Comparison of ENCODE assay signal across 8 cellular contexts in the genomic region with DNA sequence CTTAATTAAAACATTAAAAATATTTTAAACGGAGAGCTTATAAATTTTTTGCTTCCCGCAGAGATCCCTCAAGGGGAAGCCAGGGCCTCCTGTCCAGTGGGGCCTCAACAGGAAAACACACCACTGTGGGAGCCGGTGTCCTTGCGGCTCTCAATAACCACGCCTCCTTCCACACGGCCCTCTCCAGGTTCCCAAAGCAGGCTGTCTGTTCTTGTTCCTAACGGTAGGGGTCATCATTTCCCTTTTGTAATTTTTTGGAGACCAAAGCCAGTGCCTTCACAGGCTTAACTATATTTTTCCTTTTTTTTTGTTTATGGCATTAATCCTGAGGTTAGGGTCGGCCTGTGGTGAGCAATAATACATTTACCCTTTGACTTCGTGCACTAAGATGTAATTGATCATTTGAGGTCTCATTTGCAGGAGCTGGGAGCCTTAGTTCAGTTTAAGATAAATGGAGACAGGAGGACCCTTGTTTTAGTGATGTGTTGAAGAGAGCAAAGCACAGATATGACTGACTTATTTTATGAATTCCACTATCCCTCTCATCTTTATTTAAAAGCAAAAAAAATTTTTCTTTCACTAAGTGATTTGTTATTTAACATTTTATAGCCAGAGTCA.
DNase-seq lines count a peak whose midpoint lies in the region; ATAC-seq and TF ChIP-seq lines count a peak whose summit lies in the region.

No MANE protein-coding gene starts in this region.

- H3K27ac ChIP-seq in gastroesophageal sphincter: no peak overlapping the region

- peak; percentile 39 to 76 (median 58) for TF ChIP-seq CTCF in gastroesophageal sphincter (IDR thresholded peaks at IDR 0.05)

- H3K9me3 Mint-ChIP-seq in activated T-cell treated with anti-CD3 and anti-CD28 coated beads, Interleukin-2, amount 50 U/mL, for 4 hours: no peaks in the 10 kb centered on the region

- peak; percentile 68 for DNase-seq in COR-L47 (lab: John Stamatoyannopoulos, UW)
- peak; percentile 48 for DNase-seq in GM19238 (ENCODE audit: insufficient read length, low spot score)
- peak; percentile 4 for DNase-seq in NCI-H446 treated with DMSO at 0.1 percent for 48 hours (lab: John Stamatoyannopoulos, UW)
- DNase-seq in activated T-cell treated with anti-CD3 and anti-CD28 coated beads, Interleukin-2, amount 50 U/mL, for 4 hours: no peak
- DNase-seq in pons (ENCODE audit: low spot score): peak; percentile 56

- TF ChIP-seq EP300 in gastroesophageal sphincter (IDR thresholded peaks at IDR 0.05): no peak

- no peaks in the 10 kb centered on the region for H3K36me3 ChIP-seq in gastroesophageal sphincter

- H3K9me3 ChIP-seq in gastroesophageal sphincter: no peaks in the 10 kb centered on the region

- WGBS in gastroesophageal sphincter (ENCODE audit: low coverage in 1 of 2), 2 donors: 4 to 10% methylated on average over 4 to 9 of the region's 9 CpGs

- H3K27me3 Mint-ChIP-seq in activated T-cell treated with anti-CD3 and anti-CD28 coated beads, Interleukin-2, amount 50 U/mL, for 4 hours (ENCODE audit: low read depth): peaks cover 21% of the 10 kb centered on the region

- ATAC-seq in HG03442 (IDR thresholded peaks at IDR 0.05; ENCODE audit: unreplicated experiment) (peak; percentile 81), gastroesophageal sphincter (peak; percentile 60), GM18517 (IDR thresholded peaks at IDR 0.05; ENCODE audit: unreplicated experiment) (no peak)
- ATAC-seq in activated T-cell treated with anti-CD3 and anti-CD28 coated beads, Interleukin-2, amount 50 U/mL, for 4 hours: peak; percentile 54 to 57

- TF ChIP-seq POLR2A in gastroesophageal sphincter (IDR thresholded peaks at IDR 0.05): no peak

- peaks cover 18% of the 10 kb centered on the region for H3K27me3 ChIP-seq in gastroesophageal sphincter

- no peak overlapping the region for H3K4me3 ChIP-seq in gastroesophageal sphincter

- no peaks in the 10 kb centered on the region for H3K4me1 Mint-ChIP-seq in activated T-cell treated with anti-CD3 and anti-CD28 coated beads, Interleukin-2, amount 50 U/mL, for 4 hours (ENCODE audit: low read depth)

- no peaks in the 10 kb centered on the region for H3K36me3 Mint-ChIP-seq in activated T-cell treated with anti-CD3 and anti-CD28 coated beads, Interleukin-2, amount 50 U/mL, for 4 hours (ENCODE audit: insufficient read depth)

- peaks cover 0 to 9% (median 0%) of the 10 kb centered on the region in 3 donors for H3K4me1 ChIP-seq in gastroesophageal sphincter

- no peak overlapping the region for H3K4me3 Mint-ChIP-seq in activated T-cell treated with anti-CD3 and anti-CD28 coated beads, Interleukin-2, amount 50 U/mL, for 4 hours
